ENCODE assay signal across 22 cellular contexts in genomic region chr1:17190526-17190995, GRCh38. TPM values are rescaled to one million over a fixed set of nuclear protein-coding genes. Genes with fewer than 3 reads are reported as not detected.
DNase-seq lines count a peak whose midpoint lies in the region; ATAC-seq, FAIRE-seq and TF ChIP-seq lines count a peak whose summit lies in the region.
"Had no signal": no experiment of that assay in that cellular context is flagged by ENCODE, and none has a peak within 500 bp of the region (broad histone marks: within the 10 kb centered on the region; RNA-seq: fewer than 3 reads in every experiment).

No MANE protein-coding gene starts in this region.

- H3K4me3 ChIP-seq in AG04450 (ENCODE audit: low read depth, low read length) (no peak overlapping the region), Panc1 (ENCODE audit: low read depth in 2 of 2, low read length in 2 of 2) (no peak overlapping the region), H1 (ENCODE audit: extremely low read depth in 1 of 4, insufficient read depth in 2 of 4, low read depth in 3 of 4, low read length in 4 of 4) (no peak overlapping the region), neutrophil (ENCODE audit: low read depth in 1 of 2, low read length in 1 of 2) (no peak overlapping the region)
- H3K4me3 ChIP-seq: K562, prostate gland, thoracic aorta had no signal

- H4K20me1 ChIP-seq in H1 (replicated peaks in 1 of 2; ENCODE audit: control insufficient read depth in 1 of 2, insufficient read depth in 2 of 2, low read length in 2 of 2) = no peaks in the 10 kb centered on the region

- H3K79me2 ChIP-seq in H1 (ENCODE audit: control insufficient read depth in 1 of 2, insufficient read depth in 2 of 2, low read length in 2 of 2) = no peaks in the 10 kb centered on the region

- 89% methylated on average over 5 of the region's 5 CpGs; no CpG with 5 or more reads in 1 of the 2 experiments for WGBS in H1 (ENCODE audit: extremely low coverage in 1 of 2, insufficient coverage in 1 of 2, insufficient read length in 1 of 2, insufficient replicate concordance in 2 of 2, low coverage in 1 of 2, low lambda C conversion rate in 2 of 2, missing lambda C conversion rate in 1 of 2), 2 experiments

- no peak overlapping the region for H3K23ac ChIP-seq in H1 (ENCODE audit: insufficient read length)

- H3K4me2 ChIP-seq in H1 (ENCODE audit: insufficient read depth in 1 of 2, low read depth in 2 of 2, low read length in 2 of 2) = no peak overlapping the region

- H3K9me3 ChIP-seq in AG04450 (ENCODE audit: control insufficient read depth, insufficient read depth, low read length) (no peaks in the 10 kb centered on the region; the same call in 1 of the 2 replicates), Panc1 (ENCODE audit: control insufficient read depth, insufficient read depth, low read depth, low read length) (peaks cover 9% of the 10 kb centered on the region; the same call in 1 of the 2 replicates), H1 (ENCODE audit: insufficient read depth in 2 of 2, low read depth in 1 of 2, low read length in 1 of 2) (peaks cover 2 to 3% of the 10 kb centered on the region in 2 experiments; a peak in 1 of 4 replicates), neutrophil (peaks cover 6% of the 10 kb centered on the region)
- H3K9me3 ChIP-seq: prostate gland, thoracic aorta had no signal

- H4K5ac ChIP-seq in H1 (ENCODE audit: insufficient read length, low read depth, low read length) = no peak overlapping the region

- no peaks in the 10 kb centered on the region for H3K23me2 ChIP-seq in H1 (ENCODE audit: low read depth, low read length)

- H3K9ac ChIP-seq in H1 (replicated peaks in 1 of 4; ENCODE audit: extremely low read depth in 1 of 4, low read depth in 3 of 4, low read length in 3 of 4) = no peak overlapping the region

- POLR2A ChIA-PET in AG04450 (lab: Yijun Ruan, JAX) = interaction anchor here (1.7 kb wide), 1 partner anchor 22 kb away, joined by 4 read pairs; no protein-coding TSS in a partner anchor
- POLR2A ChIA-PET in Panc1 (lab: Charles Lee) = no interaction called here
- POLR2A ChIA-PET in H1 (lab: Charles Lee; ENCODE audit: partially characterized antibody) = interaction anchor here (1.2 kb wide), 1 partner anchor 12 kb away, joined by 3 read pairs; no protein-coding TSS in a partner anchor

- H3K27me3 ChIP-seq in AG04450 (ENCODE audit: control insufficient read depth, insufficient read depth, low read length) = no peaks in the 10 kb centered on the region
- no peaks in the 10 kb centered on the region for H3K27me3 ChIP-seq in Panc1 (ENCODE audit: control insufficient read depth, insufficient read depth, low read length)
- H3K27me3 ChIP-seq in H1 (replicated peaks in 1 of 4; ENCODE audit: control insufficient read depth in 3 of 4, extremely low read depth in 1 of 4, insufficient read depth in 3 of 4, low read length in 3 of 4) = no peaks in the 10 kb centered on the region
- no peaks in the 10 kb centered on the region for H3K27me3 ChIP-seq in neutrophil

- H2BK20ac ChIP-seq in H1 (ENCODE audit: low read length) = no peak overlapping the region

- H3K27ac Mint-ChIP-seq in stimulated activated effector memory CD8-positive, alpha-beta T cell treated with anti-CD3 and anti-CD28 coated beads, Interleukin-12 subunit alpha, Interleukin-12 subunit beta, amount 100 ng/mL, for 72 hours = no peak overlapping the region
- H3K27ac Mint-ChIP-seq: activated naive CD4-positive, alpha-beta T cell treated with anti-CD3 and anti-CD28 coated beads, Interleukin-2, amount 10 ng/mL, durations not matched to agents 7 days and 5 days had no signal

- H2BK5ac ChIP-seq in H1 (ENCODE audit: low read depth, low read length) = 0 out of 2 replicates have a peak overlapping the region, but pooled peaks have one; percentile 10

- peaks cover 13% of the 10 kb centered on the region for H3K4me1 Mint-ChIP-seq in stimulated activated effector memory CD8-positive, alpha-beta T cell treated with anti-CD3 and anti-CD28 coated beads, Interleukin-12 subunit alpha, Interleukin-12 subunit beta, amount 100 ng/mL, for 72 hours

- no peak overlapping the region for H4K91ac ChIP-seq in H1 (replicated peaks; ENCODE audit: insufficient read length, low read length)

- H2BK15ac ChIP-seq in H1 (ENCODE audit: low read length) = no peak overlapping the region

- no peak overlapping the region for H2AFZ ChIP-seq in H1 (ENCODE audit: low read length)

- in situ Hi-C loops in Panc1 (cut with HindIII; ENCODE audit: low pct_unique_long_range_greater_than_20kb, low sequenced_read_pairs) = no loop called here

- intact Hi-C loops in Panc1 (cut with micrococcal nuclease; ENCODE audit: unreplicated experiment) = no loop called here

- H3K4me1 ChIP-seq in Panc1 (ENCODE audit: control insufficient read depth, insufficient read depth, low read length) (peaks cover 49% of the 10 kb centered on the region), H1 (replicated peaks in 1 of 4; ENCODE audit: control insufficient read depth in 3 of 4, insufficient read depth in 4 of 4, low read length in 3 of 4) (peaks cover 0 to 6% (median 2%) of the 10 kb centered on the region in 4 experiments; a peak in 4 of 7 replicates), neutrophil (ENCODE audit: control insufficient read depth in 1 of 2, insufficient read depth in 1 of 2, low read depth in 1 of 2, low read length in 1 of 2) (peaks cover 7% of the 10 kb centered on the region in 2 experiments)
- H3K4me1 ChIP-seq: prostate gland had no signal

- H3K36me3 Mint-ChIP-seq in stimulated activated effector memory CD8-positive, alpha-beta T cell treated with anti-CD3 and anti-CD28 coated beads, Interleukin-12 subunit alpha, Interleukin-12 subunit beta, amount 100 ng/mL, for 72 hours = peaks cover 6% of the 10 kb centered on the region
- H3K36me3 Mint-ChIP-seq: activated naive CD4-positive, alpha-beta T cell treated with anti-CD3 and anti-CD28 coated beads, Interleukin-2, amount 10 ng/mL, durations not matched to agents 7 days and 5 days had no signal

- no peak for TF ChIP-seq POLR2A in H1 (IDR thresholded peaks at IDR 0.05; ENCODE audit: control extremely low read depth in 1 of 2, low read depth in 2 of 2, low read length in 2 of 2)

- H4K8ac ChIP-seq in H1 (ENCODE audit: extremely low read depth, insufficient read depth, low read length) = no peak overlapping the region

- FAIRE-seq in H1 (lab: Jason Lieb, UNC) = no peak
- FAIRE-seq: K562 had no signal

- H3K27ac ChIP-seq in AG04450 (ENCODE audit: low read depth, low read length) = peak overlapping the region; percentile 95
- peak overlapping the region; percentile 65; the same call in 1 of the 2 replicates for H3K27ac ChIP-seq in Panc1 (ENCODE audit: low read length)
- no peak overlapping the region for H3K27ac ChIP-seq in H1 (ENCODE audit: low read depth, low read length)
- H3K27ac ChIP-seq in neutrophil = peak overlapping the region; percentile 80
- H3K27ac ChIP-seq: prostate gland, thoracic aorta had no signal

- BruUV-seq in Panc1 (replicated peaks; lab: Mats Ljungman, UMichigan) = no TSS peak

- H3K79me1 ChIP-seq in H1 (ENCODE audit: low read depth, low read length) = no peaks in the 10 kb centered on the region

- no peak overlapping the region for H3K4me3 Mint-ChIP-seq in stimulated activated effector memory CD8-positive, alpha-beta T cell treated with anti-CD3 and anti-CD28 coated beads, Interleukin-12 subunit alpha, Interleukin-12 subunit beta, amount 100 ng/mL, for 72 hours
- H3K4me3 Mint-ChIP-seq: activated naive CD4-positive, alpha-beta T cell treated with anti-CD3 and anti-CD28 coated beads, Interleukin-2, amount 10 ng/mL, durations not matched to agents 7 days and 5 days; CD4-positive, alpha-beta memory T cell; naive B cell had no signal

- TF ChIP-seq EP300 in H1 (IDR thresholded peaks at IDR 0.05; ENCODE audit: borderline replicate concordance in 1 of 2, low read depth in 2 of 2, low read length in 2 of 2) = no peak

- CTCF ChIA-PET in AG04450 (lab: Charles Lee) (no interaction called here), Panc1 (lab: Charles Lee) (no interaction called here), H1 (lab: Charles Lee; ENCODE audit: partially characterized antibody) (no interaction called here)

- no peak for DNase-seq in AG04450 (ENCODE audit: low read depth, low spot score)
- no peak for DNase-seq in Panc1 (ENCODE audit: low read depth, low spot score)
- DNase-seq in H1 (ENCODE audit: low read depth in 1 of 2, low spot score in 2 of 2) = peak in 1 of 2 experiments; percentile 35
- DNase-seq in NCI-H774 (lab: John Stamatoyannopoulos, UW) = no peak
- DNase-seq in hypothalamus (lab: John Stamatoyannopoulos, UW) = no peak
- no peak for DNase-seq in stimulated activated effector memory CD8-positive, alpha-beta T cell treated with anti-CD3 and anti-CD28 coated beads, Interleukin-12 subunit alpha, Interleukin-12 subunit beta, amount 100 ng/mL, for 72 hours (ENCODE audit: low spot score in 2 of 2)
- DNase-seq: activated CD4-positive, alpha-beta T cell treated with anti-CD3 and anti-CD28 coated beads, Interleukin-2, amount 50 U/mL, for 1 hour; activated naive CD4-positive, alpha-beta T cell treated with anti-CD3 and anti-CD28 coated beads, Interleukin-2, amount 10 ng/mL, durations not matched to agents 7 days and 5 days; aorta; CD4-positive, alpha-beta memory T cell; DND-41; GOT3; naive B cell; NCI-H1930; NCI-H446; RPMI8226; T-helper 1 cell had no signal

- TF ChIP-seq RAD21 in H1 (IDR thresholded peaks at IDR 0.05 in 1 of 2, conservative IDR thresholded peaks at IDR 0.05 in 1 of 2; ENCODE audit: low read depth in 2 of 2, low read length in 2 of 2) = no peak

- TF ChIP-seq CTCF in AG04450 (IDR thresholded peaks at IDR 0.05; ENCODE audit: low read depth, low read length) (no peak), Panc1 (IDR thresholded peaks at IDR 0.05) (no peak), H1 (IDR thresholded peaks at IDR 0.05; ENCODE audit: control extremely low read depth in 1 of 3, insufficient read depth in 1 of 3, low read depth in 1 of 3, low read length in 3 of 3) (no peak), neutrophil (IDR thresholded peaks at IDR 0.05) (no peak)

- peak overlapping the region; percentile 21 for H3K4ac ChIP-seq in H1 (replicated peaks; ENCODE audit: insufficient read length, low read depth, low read length)

- no peaks in the 10 kb centered on the region for H3K36me3 ChIP-seq in Panc1 (ENCODE audit: control insufficient read depth, insufficient read depth, low read length)
- H3K36me3 ChIP-seq in H1 (ENCODE audit: control insufficient read depth in 2 of 4, insufficient read depth in 4 of 4, low read length in 3 of 4) = no peaks in the 10 kb centered on the region
- no peaks in the 10 kb centered on the region for H3K36me3 ChIP-seq in neutrophil
- H3K36me3 ChIP-seq: prostate gland, thoracic aorta had no signal

- no peak overlapping the region for H2BK120ac ChIP-seq in H1 (replicated peaks; ENCODE audit: low read depth, low read length)

- no peak overlapping the region for H2AK5ac ChIP-seq in H1 (ENCODE audit: low read depth, low read length)

- H3K9me3 Mint-ChIP-seq in stimulated activated effector memory CD8-positive, alpha-beta T cell treated with anti-CD3 and anti-CD28 coated beads, Interleukin-12 subunit alpha, Interleukin-12 subunit beta, amount 100 ng/mL, for 72 hours = peaks cover 10% of the 10 kb centered on the region

- no peak overlapping the region for H3K56ac ChIP-seq in H1 (replicated peaks; ENCODE audit: insufficient read length, low read depth, low read length)

- H3K14ac ChIP-seq in H1 (ENCODE audit: insufficient read length) = no peak overlapping the region

- H2BK12ac ChIP-seq in H1 (ENCODE audit: low read depth, low read length) = no peak overlapping the region

- ATAC-seq in Panc1 (no peak), GM21367 (IDR thresholded peaks at IDR 0.05; ENCODE audit: unreplicated experiment) (no peak)
- ATAC-seq in stimulated activated effector memory CD8-positive, alpha-beta T cell treated with anti-CD3 and anti-CD28 coated beads, Interleukin-12 subunit alpha, Interleukin-12 subunit beta, amount 100 ng/mL, for 72 hours = no peak
- ATAC-seq: K562 had no signal

- H3K18ac ChIP-seq in H1 (ENCODE audit: extremely low read depth, low read length) = no peak overlapping the region

RNA-seq across cellular contexts. Expression of gene PADI1, which starts 14.4 kb away (rescaled TPM):
- polyA plus RNA-seq in AG04450 (2011; rRNA removed) (not detected in 2 replicates), H1 (2011; rRNA removed) (0.20 and 0.38 TPM in 2 replicates)
- polyA minus RNA-seq in AG04450 (2011; rRNA and poly(A)+ RNA removed) = 0.09 TPM in 1 of 2 replicates, not detected in the other
- total RNA-seq in Panc1 (2021; ENCODE audit: unreplicated experiment) = 2.3 TPM
- 2.6 TPM for polyA plus RNA-seq in Panc1 (2012; ENCODE audit: insufficient read length)
- 0.30 and 0.33 TPM in 2 replicates for total RNA-seq in H1 (2021; fragmentation: NEBNext Ultra II Directional; extraction: Animal tissue kit (Norgen Biotek cat#: 25700))
- 0.22 TPM for polyA plus RNA-seq in H1 (2011; cell fraction: cytosol; rRNA removed)
- 0.40 TPM for polyA plus RNA-seq in H1 (2011; cell fraction: nucleus; rRNA removed)
- polyA plus RNA-seq in H1 (2012, experiment 1 of 2) = 0.20 to 0.45 TPM (median 0.29 TPM) in 4 replicates
- 0.24 TPM for polyA plus RNA-seq in H1 (2012, experiment 2 of 2)
- polyA plus RNA-seq in H1 (2013, experiment 1 of 2) = 0.41 TPM
- 0.31 TPM for polyA plus RNA-seq in H1 (2013, experiment 2 of 2)
- polyA minus RNA-seq in H1 (2011; rRNA and poly(A)+ RNA removed) = 0.20 and 0.35 TPM in 2 replicates
- not detected for polyA minus RNA-seq in H1 (2011; cell fraction: cytosol; rRNA and poly(A)+ RNA removed)
- polyA minus RNA-seq in H1 (2011; cell fraction: nucleus; rRNA and poly(A)+ RNA removed) = not detected
- total RNA-seq: aorta; CD4-positive, alpha-beta memory T cell; K562 had no signal
- polyA plus RNA-seq: CD4-positive, alpha-beta memory T cell; K562 had no signal

RNA-seq across cellular contexts. Expression of gene PADI3, which starts 58.3 kb away (rescaled TPM):
- 0.05 TPM in 1 of 2 replicates, not detected in the other for polyA plus RNA-seq in AG04450 (2011; rRNA removed)
- 0.05 and 0.09 TPM in 2 replicates for polyA minus RNA-seq in AG04450 (2011; rRNA and poly(A)+ RNA removed)
- 3.4 TPM for total RNA-seq in Panc1 (2021; ENCODE audit: unreplicated experiment)
- polyA plus RNA-seq in Panc1 (2012; ENCODE audit: insufficient read length) = 4.4 TPM
- total RNA-seq in H1 (2021; fragmentation: NEBNext Ultra II Directional; extraction: Animal tissue kit (Norgen Biotek cat#: 25700)) = 0.37 and 0.44 TPM in 2 replicates
- 0.94 and 1.9 TPM in 2 replicates for polyA plus RNA-seq in H1 (2011; rRNA removed)
- polyA plus RNA-seq in H1 (2011; cell fraction: cytosol; rRNA removed) = 1.6 TPM
- polyA plus RNA-seq in H1 (2011; cell fraction: nucleus; rRNA removed) = 3.4 TPM
- polyA plus RNA-seq in H1 (2012, experiment 1 of 2) = 0.35 to 0.85 TPM (median 0.64 TPM) in 4 replicates
- polyA plus RNA-seq in H1 (2012, experiment 2 of 2) = 0.33 TPM
- polyA plus RNA-seq in H1 (2013, experiment 1 of 2) = 0.59 TPM
- 0.35 TPM for polyA plus RNA-seq in H1 (2013, experiment 2 of 2)
- polyA minus RNA-seq in H1 (2011; rRNA and poly(A)+ RNA removed) = 1.3 and 1.7 TPM in 2 replicates
- polyA minus RNA-seq in H1 (2011; cell fraction: cytosol; rRNA and poly(A)+ RNA removed) = 0.81 TPM
- polyA minus RNA-seq in H1 (2011; cell fraction: nucleus; rRNA and poly(A)+ RNA removed) = 1.6 TPM
- total RNA-seq: aorta; CD4-positive, alpha-beta memory T cell; K562; thoracic aorta had no signal
- polyA plus RNA-seq: aorta; CD4-positive, alpha-beta memory T cell; K562 had no signal
